Comparison of ENCODE assay signal across 33 cellular contexts in genomic region chr3:131907809-131908208, GRCh38.
DNase-seq lines count a peak whose midpoint lies in the region; ATAC-seq and TF ChIP-seq lines count a peak whose summit lies in the region.
"Had no signal": no experiment of that assay in that cellular context is flagged by ENCODE, and none has a peak within 500 bp of the region (broad histone marks: within the 10 kb centered on the region; RNA-seq: fewer than 3 reads in every experiment).

No MANE protein-coding gene starts in this region.

- ATAC-seq in left ventricle myocardium superior (no peak), HG03108 (IDR thresholded peaks at IDR 0.05; ENCODE audit: unreplicated experiment) (no peak), T-helper 17 cell (no peak)
- no peak for ATAC-seq in stimulated activated naive B cell treated with anti-CD40 and anti-IgM and Interleukin-4, amounts not matched to agents 10 μg/mL and 1 μg/mL and 100 μg/mL, for 72 hours (replicated peaks)
- ATAC-seq: esophagus mucosa, HCT116, left colon had no signal

- H3K36me3 ChIP-seq in cardiac muscle cell: no peaks in the 10 kb centered on the region
- H3K36me3 ChIP-seq: BLaER1 treated with 17β-estradiol and CSF1 and Interleukin-3, amounts not matched to agents 10 nM and 100 nM; WERI-Rb-1 had no signal

- H3K4me3 ChIP-seq in cardiac muscle cell (no peak overlapping the region), fibroblast of mammary gland (ENCODE audit: control insufficient read depth, low read depth, low read length) (no peak overlapping the region)
- H3K4me3 ChIP-seq: BLaER1 treated with 17β-estradiol and CSF1 and Interleukin-3, amounts not matched to agents 10 nM and 100 nM had no signal

- no peak overlapping the region for H3K27ac ChIP-seq in cardiac muscle cell
- H3K27ac ChIP-seq: BLaER1 treated with 17β-estradiol and CSF1 and Interleukin-3, amounts not matched to agents 10 nM and 100 nM; WERI-Rb-1 had no signal

- intact Hi-C loops in left ventricle myocardium superior (cut with micrococcal nuclease): no loop called here

- H3K9me3 ChIP-seq in cardiac muscle cell (ENCODE audit: low read depth) (no peaks in the 10 kb centered on the region), T-helper 17 cell (ENCODE audit: control insufficient read depth, low read length, poor library complexity, severe bottlenecking) (no peaks in the 10 kb centered on the region)
- H3K9me3 ChIP-seq: BLaER1 treated with 17β-estradiol and CSF1 and Interleukin-3, amounts not matched to agents 10 nM and 100 nM had no signal

- H3K9me3 Mint-ChIP-seq in chondrocyte (ENCODE audit: low read depth): no peaks in the 10 kb centered on the region
- H3K9me3 Mint-ChIP-seq in stimulated activated naive B cell treated with anti-CD40 and anti-IgM and Interleukin-4, amounts not matched to agents 10 μg/mL and 1 μg/mL and 100 μg/mL, for 72 hours: peaks cover 0 to 3% of the 10 kb centered on the region in 2 donors
- H3K9me3 Mint-ChIP-seq: activated CD4-positive, alpha-beta T cell treated with anti-CD3 and anti-CD28 coated beads, Interleukin-2, amount 10 ng/mL, durations not matched to agents 24 days and 14 days; central memory CD8-positive, alpha-beta T cell; endodermal cell had no signal

- no peak overlapping the region for H3K27ac Mint-ChIP-seq in chondrocyte (ENCODE audit: unreplicated experiment)
- H3K27ac Mint-ChIP-seq in stimulated activated naive B cell treated with anti-CD40 and anti-IgM and Interleukin-4, amounts not matched to agents 10 μg/mL and 1 μg/mL and 100 μg/mL, for 72 hours: no peak overlapping the region
- H3K27ac Mint-ChIP-seq in T-helper 17 cell: no peak overlapping the region
- H3K27ac Mint-ChIP-seq: activated CD4-positive, alpha-beta T cell treated with anti-CD3 and anti-CD28 coated beads, Interleukin-2, amount 10 ng/mL, durations not matched to agents 24 days and 14 days; activated naive CD8-positive, alpha-beta T cell; endodermal cell; nephron progenitor cell had no signal

- no peaks in the 10 kb centered on the region for H3K4me1 ChIP-seq in cardiac muscle cell (ENCODE audit: low read depth)
- H3K4me1 ChIP-seq: BLaER1 treated with 17β-estradiol and CSF1 and Interleukin-3, amounts not matched to agents 10 nM and 100 nM had no signal

- no peaks in the 10 kb centered on the region for H3K27me3 ChIP-seq in cardiac muscle cell
- H3K27me3 ChIP-seq: BLaER1 treated with 17β-estradiol and CSF1 and Interleukin-3, amounts not matched to agents 10 nM and 100 nM had no signal

- DNase-seq in cardiac muscle cell (ENCODE audit: low read depth in 1 of 2, low spot score in 1 of 2): peak; percentile 3 to 40
- DNase-seq in left ventricle myocardium superior: no peak
- DNase-seq in NCI-H2227 (lab: John Stamatoyannopoulos, UW; ENCODE audit: unreplicated experiment): peak; percentile 10
- peak; percentile 9 for DNase-seq in fibroblast of mammary gland (ENCODE audit: low read depth)
- DNase-seq in chondrocyte (ENCODE audit: low spot score): no peak
- no peak for DNase-seq in stimulated activated naive B cell treated with anti-CD40 and anti-IgM and Interleukin-4, amounts not matched to agents 10 μg/mL and 1 μg/mL and 100 μg/mL, for 72 hours
- no peak for DNase-seq in T-helper 17 cell
- DNase-seq: activated CD4-positive, alpha-beta T cell treated with anti-CD3 and anti-CD28 coated beads, Interleukin-2, amount 10 ng/mL, durations not matched to agents 24 days and 14 days; activated effector memory CD4-positive, alpha-beta T cell treated with anti-CD3 and anti-CD28 coated beads, Interleukin-2, amount 50 U/mL, for 16 hours; activated T-cell treated with anti-CD3 and anti-CD28 coated beads, Interleukin-2, amount 50 U/mL, for 1 hour; aorta; dermis blood vessel endothelial cell; endodermal cell; GF-D8; hippocampal formation; left colon; mammary epithelial cell; MV-4-11; NCI-H1694; NCI-H2171 treated with DMSO at 0.1 percent for 48 hours; NCI-H526 treated with DMSO at 0.1 percent for 48 hours; nephron progenitor cell; SIG-M5; stimulated activated CD4-positive, alpha-beta T cell treated with anti-CD3 and anti-CD28 coated beads, Interleukin-15, amount 100 ng/mL, for 24 hours; stimulated activated CD4-positive, alpha-beta T cell treated with anti-CD3 and anti-CD28 coated beads, Interleukin-4, amount 100 ng/mL, for 4 hours; trophoblast cell; WERI-Rb-1 had no signal

- H3K27me3 Mint-ChIP-seq in chondrocyte (ENCODE audit: low read depth) (peaks cover 6% of the 10 kb centered on the region), T-helper 17 cell (peaks cover 16% of the 10 kb centered on the region)
- H3K27me3 Mint-ChIP-seq in stimulated activated naive B cell treated with anti-CD40 and anti-IgM and Interleukin-4, amounts not matched to agents 10 μg/mL and 1 μg/mL and 100 μg/mL, for 72 hours: no peaks in the 10 kb centered on the region
- H3K27me3 Mint-ChIP-seq: activated CD4-positive, alpha-beta T cell treated with anti-CD3 and anti-CD28 coated beads, Interleukin-2, amount 10 ng/mL, durations not matched to agents 24 days and 14 days; central memory CD8-positive, alpha-beta T cell had no signal

- H3K36me3 Mint-ChIP-seq in chondrocyte (ENCODE audit: low read depth) (no peaks in the 10 kb centered on the region), T-helper 17 cell (ENCODE audit: low read depth) (no peaks in the 10 kb centered on the region)
- H3K36me3 Mint-ChIP-seq in stimulated activated naive B cell treated with anti-CD40 and anti-IgM and Interleukin-4, amounts not matched to agents 10 μg/mL and 1 μg/mL and 100 μg/mL, for 72 hours: no peaks in the 10 kb centered on the region
- H3K36me3 Mint-ChIP-seq: activated naive CD8-positive, alpha-beta T cell had no signal

- no peak overlapping the region for H3K4me3 Mint-ChIP-seq in chondrocyte (ENCODE audit: unreplicated experiment)
- H3K4me3 Mint-ChIP-seq in stimulated activated naive B cell treated with anti-CD40 and anti-IgM and Interleukin-4, amounts not matched to agents 10 μg/mL and 1 μg/mL and 100 μg/mL, for 72 hours: no peak overlapping the region
- no peak overlapping the region for H3K4me3 Mint-ChIP-seq in T-helper 17 cell
- H3K4me3 Mint-ChIP-seq: activated CD4-positive, alpha-beta T cell treated with anti-CD3 and anti-CD28 coated beads, Interleukin-2, amount 10 ng/mL, durations not matched to agents 24 days and 14 days; activated naive CD8-positive, alpha-beta T cell; central memory CD8-positive, alpha-beta T cell; endodermal cell; nephron progenitor cell had no signal

- peaks cover 8% of the 10 kb centered on the region for H3K4me1 Mint-ChIP-seq in chondrocyte (ENCODE audit: low read depth)
- no peaks in the 10 kb centered on the region for H3K4me1 Mint-ChIP-seq in stimulated activated naive B cell treated with anti-CD40 and anti-IgM and Interleukin-4, amounts not matched to agents 10 μg/mL and 1 μg/mL and 100 μg/mL, for 72 hours
- H3K4me1 Mint-ChIP-seq in T-helper 17 cell: peaks cover 1% of the 10 kb centered on the region
- H3K4me1 Mint-ChIP-seq: activated CD4-positive, alpha-beta T cell treated with anti-CD3 and anti-CD28 coated beads, Interleukin-2, amount 10 ng/mL, durations not matched to agents 24 days and 14 days; central memory CD8-positive, alpha-beta T cell; nephron progenitor cell had no signal

- TF ChIP-seq CTCF in cardiac muscle cell (IDR thresholded peaks at IDR 0.05; ENCODE audit: low read depth, low read length) (no peak), fibroblast of mammary gland (conservative IDR thresholded peaks at IDR 0.05; ENCODE audit: control insufficient read depth, insufficient read depth, low read depth, low read length) (no peak), chondrocyte (IDR thresholded peaks at IDR 0.05) (no peak)

Comparison
In these comparisons a context has a peak if more than half of its experiments do, and no peak if none do; other contexts are left out.
1. DNase-seq: peak in cardiac muscle cell (2 of 2), NCI-H2227 (single experiment) and fibroblast of mammary gland (single experiment); none in left ventricle myocardium superior (single experiment), chondrocyte (single experiment), stimulated activated naive B cell treated with anti-CD40 and anti-IgM and Interleukin-4, amounts not matched to agents 10 μg/mL and 1 μg/mL and 100 μg/mL, for 72 hours (single experiment) and T-helper 17 cell (0 of 3).